ENCODE assay signal across 9 cellular contexts in genomic region chr3:66036586-66037061, GRCh38. TPM values are rescaled to one million over a fixed set of nuclear protein-coding genes. Genes with fewer than 3 reads are reported as not detected.
DNase-seq lines count a peak whose midpoint lies in the region; ATAC-seq and TF ChIP-seq lines count a peak whose summit lies in the region.
"Had no signal": no experiment of that assay in that cellular context is flagged by ENCODE, and none has a peak within 500 bp of the region (broad histone marks: within the 10 kb centered on the region; RNA-seq: fewer than 3 reads in every experiment).

No MANE protein-coding gene starts in this region.

- H3K36me3 ChIP-seq in HUES48 (ENCODE audit: control insufficient read depth, insufficient read depth, low read length) (no peaks in the 10 kb centered on the region), kidney epithelial cell (ENCODE audit: control insufficient read depth, insufficient read depth, low read length) (no peaks in the 10 kb centered on the region), stomach smooth muscle (ENCODE audit: control insufficient read depth in 2 of 2, insufficient read depth in 2 of 2, low read length in 2 of 2) (no peaks in the 10 kb centered on the region)

- TF ChIP-seq CTCF in cardiac fibroblast (IDR thresholded peaks at IDR 0.05; ENCODE audit: low read depth, low read length), result no peak
- TF ChIP-seq CTCF in kidney epithelial cell (IDR thresholded peaks at IDR 0.05; ENCODE audit: insufficient read depth, low read length, poor library complexity, severe bottlenecking), result no peak

- peak in 1 of 2 donors; percentile 41 for DNase-seq in cardiac fibroblast (ENCODE audit: low read depth in 2 of 2)
- DNase-seq in kidney epithelial cell (ENCODE audit: low read depth), result no peak
- no peak for DNase-seq in erythroblast (lab: John Stamatoyannopoulos, UW)
- no peak for DNase-seq in activated CD4-positive, alpha-beta T cell treated with anti-CD3 and anti-CD28 coated beads, Interleukin-2, amount 50 U/mL, for 48 hours
- DNase-seq: activated naive CD8-positive, alpha-beta T cell treated with anti-CD3 and anti-CD28 coated beads, Interleukin-2, amount 10 ng/mL, durations not matched to agents 7 days and 5 days had no signal

- H3K27me3 ChIP-seq in HUES48 (ENCODE audit: control insufficient read depth, insufficient read depth, low read length) (no peaks in the 10 kb centered on the region), kidney epithelial cell (ENCODE audit: control insufficient read depth, insufficient read depth, low read length) (no peaks in the 10 kb centered on the region), stomach smooth muscle (ENCODE audit: control insufficient read depth in 1 of 2, insufficient read depth in 2 of 2, low read length in 2 of 2) (no peaks in the 10 kb centered on the region)

- peak overlapping the region; percentile 88 for H3K27ac ChIP-seq in HUES48 (ENCODE audit: low read depth, low read length)
- H3K27ac ChIP-seq in stomach smooth muscle (ENCODE audit: low read length), result no peak overlapping the region

- H3K9ac ChIP-seq in HUES48 (ENCODE audit: low read depth, low read length) (peak overlapping the region; percentile 81), stomach smooth muscle (ENCODE audit: low read length in 2 of 2) (peak overlapping the region in 1 of 2 donors; percentile 24)

- no peak for TF ChIP-seq POLR2A in erythroblast (IDR thresholded peaks at IDR 0.05; ENCODE audit: low read length)

- H3K4me1 ChIP-seq in HUES48 (ENCODE audit: control insufficient read depth, insufficient read depth, low read length) (peaks cover 38% of the 10 kb centered on the region), stomach smooth muscle (ENCODE audit: control insufficient read depth, insufficient read depth, low read length) (peaks cover 32% of the 10 kb centered on the region)

- peak overlapping the region; percentile 88 for H3K4me3 ChIP-seq in HUES48 (ENCODE audit: low read depth, low read length)
- H3K4me3 ChIP-seq in cardiac fibroblast (replicated peaks in 1 of 2; ENCODE audit: low read depth in 2 of 2, low read length in 2 of 2), result peak overlapping the region; percentile 74 to 81
- H3K4me3 ChIP-seq in kidney epithelial cell (ENCODE audit: low read depth, low read length), result peak overlapping the region; percentile 71
- H3K4me3 ChIP-seq in stomach smooth muscle (ENCODE audit: low read length in 2 of 2), result peak overlapping the region; percentile 87 to 88

- H3K9me3 ChIP-seq in HUES48 (ENCODE audit: control insufficient read depth, insufficient read depth, low read length), result no peaks in the 10 kb centered on the region
- no peaks in the 10 kb centered on the region for H3K9me3 ChIP-seq in stomach smooth muscle (ENCODE audit: control insufficient read depth in 2 of 2, low read length in 2 of 2)

- ATAC-seq in HG03378 (IDR thresholded peaks at IDR 0.05; ENCODE audit: unreplicated experiment) (no peak), GM21423 (IDR thresholded peaks at IDR 0.05; ENCODE audit: unreplicated experiment) (no peak)

RNA-seq across cellular contexts. Expression of gene MAGI1, which starts 2.1 kb away (rescaled TPM):
- total RNA-seq in kidney epithelial cell, result 15.4 and 15.8 TPM in 2 replicates
- total RNA-seq: activated naive CD8-positive, alpha-beta T cell treated with anti-CD3 and anti-CD28 coated beads, Interleukin-2, amount 10 ng/mL, durations not matched to agents 7 days and 5 days had no signal
